ENCODE assay signal across 9 cellular contexts in genomic region chr1:92877792-92878191, GRCh38. TPM values are rescaled to one million over a fixed set of nuclear protein-coding genes. Genes with fewer than 3 reads are reported as not detected.
A peak's percentile ranks its signal among the peaks of the same experiment; 100 is the strongest.
DNase-seq lines count a peak whose midpoint lies in the region; ATAC-seq, FAIRE-seq and TF ChIP-seq lines count a peak whose summit lies in the region.
"Had no signal": no experiment of that assay in that cellular context is flagged by ENCODE, and none has a peak within 500 bp of the region (broad histone marks: within the 10 kb centered on the region; RNA-seq: fewer than 3 reads in every experiment).

No MANE protein-coding gene starts in this region.

- H3K4me3 ChIP-seq in LNCaP clone FGC (ENCODE audit: low read depth, low read length) (peak overlapping the region; percentile 34; the same call in 1 of the 2 replicates), small intestine (ENCODE audit: low read depth in 1 of 2, low read length in 2 of 2) (no peak overlapping the region), smooth muscle cell (no peak overlapping the region), H7 (ENCODE audit: insufficient read depth, low read depth, low read length) (no peak overlapping the region)
- H3K4me3 ChIP-seq: gastroesophageal sphincter had no signal

- ATAC-seq in activated naive CD4-positive, alpha-beta T cell treated with anti-CD3 and anti-CD28 coated beads, Interleukin-2, amount 50 U/mL, for 72 hours, result peak in 1 of 2 donors; percentile 46
- ATAC-seq: gastroesophageal sphincter had no signal

- peak overlapping the region in 1 of 2 donors; percentile 24 for H3K27ac ChIP-seq in small intestine (ENCODE audit: low read depth in 1 of 2, low read length in 1 of 2)
- H3K27ac ChIP-seq in smooth muscle cell (ENCODE audit: low read depth), result no peak overlapping the region
- H3K27ac ChIP-seq: gastroesophageal sphincter had no signal

- FAIRE-seq in small intestine (lab: Jason Lieb, UNC), result no peak

- no peak for TF ChIP-seq CTCF in LNCaP clone FGC (IDR thresholded peaks at IDR 0.05; ENCODE audit: control insufficient read depth, extremely low read depth, insufficient read depth)
- TF ChIP-seq CTCF in smooth muscle cell (IDR thresholded peaks at IDR 0.05; ENCODE audit: borderline replicate concordance, insufficient read depth, poor library complexity, severe bottlenecking), result no peak

- no peak overlapping the region for H2AFZ ChIP-seq in smooth muscle cell (ENCODE audit: low read depth)

- DNase-seq in NCI-H524 (lab: John Stamatoyannopoulos, UW), result peak; percentile 15 to 71
- no peak for DNase-seq in NCI-H524 treated with DMSO at 0.1 percent for 48 hours (lab: John Stamatoyannopoulos, UW)
- DNase-seq in LNCaP clone FGC (ENCODE audit: low read depth), result peak; percentile 86
- no peak for DNase-seq in activated naive CD4-positive, alpha-beta T cell treated with anti-CD3 and anti-CD28 coated beads, Interleukin-2, amount 50 U/mL, for 72 hours (ENCODE audit: low spot score in 2 of 2)
- peak; percentile 85 for DNase-seq in pons (ENCODE audit: low spot score)
- DNase-seq in small intestine, result no peak
- no peak for DNase-seq in smooth muscle cell (lab: John Stamatoyannopoulos, UW; ENCODE audit: unreplicated experiment)
- no peak for DNase-seq in H7

- H3K27me3 ChIP-seq in small intestine (ENCODE audit: control insufficient read depth in 2 of 2, insufficient read depth in 2 of 2, low read length in 2 of 2), result no peaks in the 10 kb centered on the region
- H3K27me3 ChIP-seq in smooth muscle cell (ENCODE audit: low read depth), result no peaks in the 10 kb centered on the region
- H3K27me3 ChIP-seq in H7 (ENCODE audit: control insufficient read depth, insufficient read depth, low read length), result no peaks in the 10 kb centered on the region
- H3K27me3 ChIP-seq: gastroesophageal sphincter had no signal

- H3K9me3 ChIP-seq in small intestine (ENCODE audit: control insufficient read depth, low read depth) (no peaks in the 10 kb centered on the region), smooth muscle cell (replicated peaks; ENCODE audit: low read depth) (no peaks in the 10 kb centered on the region)
- H3K9me3 ChIP-seq: gastroesophageal sphincter had no signal

- peaks cover 0 to 19% of the 10 kb centered on the region in 2 donors for H3K36me3 Mint-ChIP-seq in activated naive CD4-positive, alpha-beta T cell treated with anti-CD3 and anti-CD28 coated beads, Interleukin-2, amount 50 U/mL, for 72 hours

- H3K4me1 ChIP-seq in small intestine (ENCODE audit: control insufficient read depth in 2 of 2, insufficient read depth in 1 of 2, low read depth in 1 of 2, low read length in 1 of 2) (peaks cover 0 to under 1% of the 10 kb centered on the region in 2 donors), smooth muscle cell (ENCODE audit: low read depth) (peaks cover 10% of the 10 kb centered on the region)

- no peaks in the 10 kb centered on the region for H3K9me3 Mint-ChIP-seq in activated naive CD4-positive, alpha-beta T cell treated with anti-CD3 and anti-CD28 coated beads, Interleukin-2, amount 50 U/mL, for 72 hours

- no peaks in the 10 kb centered on the region for H4K20me1 ChIP-seq in smooth muscle cell (ENCODE audit: low read depth)

- 54 to 69% (median 61%) methylated on average over 4 of the region's 4 CpGs for WGBS in small intestine, 3 donors
- 88% methylated on average over 4 of the region's 4 CpGs for WGBS in smooth muscle cell (ENCODE audit: low lambda C conversion rate)

- H3K36me3 ChIP-seq in small intestine (ENCODE audit: control insufficient read depth in 2 of 2, insufficient read depth in 2 of 2, low read length in 2 of 2) (no peaks in the 10 kb centered on the region), smooth muscle cell (ENCODE audit: low read depth) (no peaks in the 10 kb centered on the region), H7 (replicated peaks; ENCODE audit: control insufficient read depth, insufficient read depth, low read length) (no peaks in the 10 kb centered on the region)

- no peak overlapping the region for H3K9ac ChIP-seq in smooth muscle cell (ENCODE audit: low read depth)

- no peaks in the 10 kb centered on the region for H3F3A ChIP-seq in smooth muscle cell (ENCODE audit: low read depth)

- peak overlapping the region; percentile 69 to 71 for H3K27ac Mint-ChIP-seq in activated naive CD4-positive, alpha-beta T cell treated with anti-CD3 and anti-CD28 coated beads, Interleukin-2, amount 50 U/mL, for 72 hours

- H3K79me2 ChIP-seq in smooth muscle cell (ENCODE audit: low read depth), result no peaks in the 10 kb centered on the region

- no peak overlapping the region for H3K4me2 ChIP-seq in smooth muscle cell

RNA-seq across cellular contexts. Expression of gene RPL5, which starts 46.0 kb away (rescaled TPM):
- 1,000 to 10,000 TPM; 1,289 to 1,743 TPM for total RNA-seq in activated naive CD4-positive, alpha-beta T cell treated with anti-CD3 and anti-CD28 coated beads, Interleukin-2, amount 50 U/mL, for 72 hours
- polyA plus RNA-seq in small intestine (1,000 to 10,000 TPM; 1,004 to 2,140 (median 1,631) TPM), smooth muscle cell (570 and 596 TPM in 2 replicates)
- total RNA-seq in smooth muscle cell, result 1,043 and 1,121 TPM in 2 replicates
- total RNA-seq in H7 (2014; rRNA removed; shearing (Covaris generic)), result 1,934 and 2,538 TPM in 2 replicates

Comparison
In these comparisons a context has a peak if more than half of its experiments do, and no peak if none do; other contexts are left out.
1. DNase-seq: peak in NCI-H524 (2 of 2), LNCaP clone FGC (single experiment) and pons (single experiment); none in NCI-H524 treated with DMSO at 0.1 percent for 48 hours (single experiment), activated naive CD4-positive, alpha-beta T cell treated with anti-CD3 and anti-CD28 coated beads, Interleukin-2, amount 50 U/mL, for 72 hours (0 of 2), small intestine (single experiment), smooth muscle cell (single experiment) and H7 (single experiment).